Comparison of ENCODE assay signal across 19 cellular contexts in the genomic region with DNA sequence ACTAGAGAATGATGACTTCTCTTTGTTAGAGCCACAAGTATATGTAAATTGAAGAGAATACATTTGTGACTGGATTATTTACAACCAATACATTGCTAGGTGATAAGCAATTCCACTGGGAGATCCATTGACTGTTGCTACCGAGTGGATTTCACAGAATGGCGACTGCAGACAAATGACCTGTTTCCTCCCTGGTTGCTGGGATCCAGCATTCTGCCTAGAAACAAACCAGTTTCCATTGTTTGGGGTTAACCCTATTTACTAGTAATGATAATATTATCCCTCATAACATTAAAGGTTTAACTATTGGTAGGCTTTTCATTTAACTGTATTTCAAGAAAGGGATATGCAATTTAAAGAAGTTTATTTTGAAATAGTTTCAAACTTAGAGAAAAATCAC. TPM values are rescaled to one million over a fixed set of nuclear protein-coding genes. Genes with fewer than 3 reads are reported as not detected.
DNase-seq lines count a peak whose midpoint lies in the region; ATAC-seq, FAIRE-seq and TF ChIP-seq lines count a peak whose summit lies in the region.
"Had no signal": no experiment of that assay in that cellular context is flagged by ENCODE, and none has a peak within 500 bp of the region (broad histone marks: within the 10 kb centered on the region; RNA-seq: fewer than 3 reads in every experiment).

No MANE protein-coding gene starts in this region.

- TF ChIP-seq EP300 in HepG2 (IDR thresholded peaks at IDR 0.05; ENCODE audit: low read depth in 2 of 2, low read length in 2 of 2) (no peak), HepG2 (CRISPR knock-in tag; IDR thresholded peaks at IDR 0.05; ENCODE audit: borderline replicate concordance) (no peak)

- TF ChIP-seq CTCF in HepG2 (CRISPR knock-in tag; IDR thresholded peaks at IDR 0.05) (no peak), right lobe of liver (IDR thresholded peaks at IDR 0.05) (no peak), OCI-LY7 (conservative IDR thresholded peaks at IDR 0.05; ENCODE audit: low read length) (no peak), breast epithelium (IDR thresholded peaks at IDR 0.05) (no peak)

- DNase-seq in HepG2 (ENCODE audit: low spot score): no peak
- no peak for DNase-seq in right lobe of liver
- no peak for DNase-seq in OCI-LY7 (ENCODE audit: low spot score)
- DNase-seq in SIG-M5 treated with dmso at 0.1 percent for 504 hours (lab: John Stamatoyannopoulos, UW; ENCODE audit: unreplicated experiment): no peak
- DNase-seq in breast epithelium (ENCODE audit: low spot score in 2 of 2): no peak
- DNase-seq: DMS 273 treated with DMSO at 0.1 percent for 48 hours, EL, NCI-H1436, NCI-H2029 treated with DMSO at 0.1 percent for 48 hours, NCI-H226, NCI-H524 treated with DMSO at 0.1 percent for 48 hours, T-helper 17 cell had no signal

- ATAC-seq in HepG2: no peak
- no peak for ATAC-seq in right lobe of liver
- ATAC-seq in GM18498 (IDR thresholded peaks at IDR 0.05; ENCODE audit: unreplicated experiment): no peak
- ATAC-seq: Right ventricle myocardium inferior had no signal

- H3K79me2 ChIP-seq in HepG2 (ENCODE audit: insufficient read depth, low read length): no peaks in the 10 kb centered on the region
- no peaks in the 10 kb centered on the region for H3K79me2 ChIP-seq in OCI-LY7 (ENCODE audit: insufficient read depth, low read depth, low read length)

- H3K9me2 ChIP-seq in OCI-LY7 (ENCODE audit: insufficient read depth, low read length): no peaks in the 10 kb centered on the region

- no peak overlapping the region for H2AFZ ChIP-seq in HepG2 (ENCODE audit: low read length)
- peak overlapping the region; percentile 87 for H2AFZ ChIP-seq in OCI-LY7 (ENCODE audit: low read length)

- WGBS in HepG2 (ENCODE audit: low lambda C conversion rate): 52% methylated on average over 2 of the region's 2 CpGs
- 84% methylated on average over 2 of the region's 2 CpGs for WGBS in right lobe of liver (ENCODE audit: insufficient coverage, low coverage, low lambda C conversion rate, missing lambda C conversion rate)

- TF ChIP-seq POLR2A in HepG2 (IDR thresholded peaks at IDR 0.05; ENCODE audit: insufficient read depth in 1 of 2, low read depth in 2 of 2, low read length in 2 of 2) (no peak), right lobe of liver (IDR thresholded peaks at IDR 0.05) (no peak), breast epithelium (IDR thresholded peaks at IDR 0.05) (no peak)

- no peaks in the 10 kb centered on the region for H3K4me1 ChIP-seq in HepG2 (ENCODE audit: insufficient read depth, low read length)
- no peaks in the 10 kb centered on the region for H3K4me1 ChIP-seq in right lobe of liver
- H3K4me1 ChIP-seq in OCI-LY7 (ENCODE audit: insufficient read depth, low read length, poor library complexity, severe bottlenecking): peaks cover 42% of the 10 kb centered on the region
- no peaks in the 10 kb centered on the region for H3K4me1 ChIP-seq in breast epithelium
- H3K4me1 ChIP-seq: HAP-1 had no signal

- no TSS peak for BruUV-seq in HepG2 (replicated peaks; lab: Mats Ljungman, UMichigan)
- no TSS peak for BruUV-seq in OCI-LY7 (replicated peaks; lab: Mats Ljungman, UMichigan)

- H3K9ac ChIP-seq in HepG2 (ENCODE audit: insufficient read depth, low read depth, low read length): no peak overlapping the region

- H3K27ac ChIP-seq in HepG2 (ENCODE audit: extremely low read length, insufficient read depth, low read length) (no peak overlapping the region), right lobe of liver (no peak overlapping the region), OCI-LY7 (ENCODE audit: low read depth, low read length, poor library complexity, severe bottlenecking) (peak overlapping the region; percentile 45), breast epithelium (no peak overlapping the region)

- no peak for FAIRE-seq in HepG2 (lab: Jason Lieb, UNC)
- FAIRE-seq in islet of Langerhans (lab: Jason Lieb, UNC): peak; percentile 27

- H3K27me3 ChIP-seq in HepG2 (ENCODE audit: control insufficient read depth in 1 of 2, insufficient read depth in 2 of 2, low read length in 2 of 2) (no peaks in the 10 kb centered on the region), right lobe of liver (no peaks in the 10 kb centered on the region), breast epithelium (no peaks in the 10 kb centered on the region)

- CTCF ChIA-PET in HepG2 (lab: Yijun Ruan, JAX; ENCODE audit: low intra/inter-chr PET ratio, low total read pairs) (interaction anchor here (1.1 to 2.0 kb wide), 3 partner anchors 67 to 299 kb away, joined by 4 to 13 read pairs (median 8); a partner anchor contains a TSS), OCI-LY7 (lab: Charles Lee; ENCODE audit: unreplicated experiment) (interaction anchor here (1.0 kb wide), 1 partner anchor 116 kb away, joined by 3 read pairs; a partner anchor contains a TSS)

- POLR2A ChIA-PET in HepG2 (lab: Yijun Ruan, JAX): no interaction called here
- POLR2A ChIA-PET in OCI-LY7 (lab: Charles Lee): interaction anchor here (1.4 to 3.1 kb wide), 3 partner anchors 10 to 141 kb away, joined by 10 to 15 read pairs (median 12); a partner anchor contains a TSS

- no peak overlapping the region for H3K4me3 ChIP-seq in HepG2 (replicated peaks in 1 of 3; ENCODE audit: insufficient read depth in 1 of 3, low read depth in 2 of 3, low read length in 3 of 3)
- H3K4me3 ChIP-seq in right lobe of liver: no peak overlapping the region
- no peak overlapping the region for H3K4me3 ChIP-seq in OCI-LY7 (ENCODE audit: low read depth, low read length, poor library complexity, severe bottlenecking)
- no peak overlapping the region for H3K4me3 ChIP-seq in breast epithelium
- H3K4me3 ChIP-seq: HAP-1 had no signal

- H3K36me3 ChIP-seq in HepG2 (replicated peaks in 1 of 2; ENCODE audit: control insufficient read depth in 1 of 2, insufficient read depth in 2 of 2, low read length in 2 of 2) (no peaks in the 10 kb centered on the region), right lobe of liver (no peaks in the 10 kb centered on the region), OCI-LY7 (ENCODE audit: insufficient read depth, low read length) (no peaks in the 10 kb centered on the region), breast epithelium (no peaks in the 10 kb centered on the region)
- H3K36me3 ChIP-seq: HAP-1 had no signal

- no peak for TF ChIP-seq RAD21 in HepG2 (CRISPR knock-in tag; IDR thresholded peaks at IDR 0.05)

- H3K9me3 ChIP-seq in HepG2 (ENCODE audit: low read length) (no peaks in the 10 kb centered on the region), right lobe of liver (no peaks in the 10 kb centered on the region), OCI-LY7 (ENCODE audit: low read length) (no peaks in the 10 kb centered on the region), breast epithelium (no peaks in the 10 kb centered on the region)
- H3K9me3 ChIP-seq: HAP-1 had no signal

- intact Hi-C loops in HepG2 (cut with micrococcal nuclease; ENCODE audit: unreplicated experiment) (no loop called here), right lobe of liver (cut with DNase I) (loop anchor here in 1 of 2 donors (10.0 kb wide), 1 partner anchor 288 kb away; no protein-coding TSS in a partner anchor), OCI-LY7 (cut with micrococcal nuclease; ENCODE audit: unreplicated experiment) (loop anchor here (2.0 to 10.0 kb wide), 3 partner anchors 206 to 531 kb away; a partner anchor contains a TSS), breast epithelium (cut with DNase I; ENCODE audit: low total_unique reads) (no loop called here)

- in situ Hi-C loops in HepG2 (cut with HindIII; ENCODE audit: extremely low pct_ligation_motif_present, low pct_unique_long_range_greater_than_20kb): loop anchor here (5.0 to 25.0 kb wide), 3 partner anchors 116 to 576 kb away; a partner anchor contains a TSS

- no peak overlapping the region for H3K4me2 ChIP-seq in HepG2 (ENCODE audit: low read depth, low read length)
- peak overlapping the region; percentile 66 for H3K4me2 ChIP-seq in OCI-LY7 (ENCODE audit: low read length)

- no peaks in the 10 kb centered on the region for H4K20me1 ChIP-seq in HepG2 (ENCODE audit: insufficient read depth, low read length)
- no peaks in the 10 kb centered on the region for H4K20me1 ChIP-seq in OCI-LY7 (ENCODE audit: insufficient read depth, low read length)

TF ChIP-seq in HepG2, 621 proteins besides CTCF, POLR2A, EP300 and RAD21:
- TF ChIP-seq RFX5 (IDR thresholded peaks at IDR 0.05; ENCODE audit: low read depth, low read length): peak; percentile 84
- TF ChIP-seq SRSF4 (IDR thresholded peaks at IDR 0.05; ENCODE audit: low read depth, low read length, poor library complexity, severe bottlenecking): no peak
- TF ChIP-seq BCL6 (CRISPR knock-in tag; IDR thresholded peaks at IDR 0.05): no peak
- TF ChIP-seq ZFP90 (CRISPR knock-in tag; IDR thresholded peaks at IDR 0.05; ENCODE audit: borderline replicate concordance): no peak
- TF ChIP-seq ZNF225 (CRISPR knock-in tag; IDR thresholded peaks at IDR 0.05): no peak

RNA-seq across cellular contexts. Expression of a gene that starts 37.0 kb away (rescaled TPM):
- total RNA-seq in HepG2 (2016; rRNA removed; fragmentation: Illumina TruSeq; extraction: Trizol) (not detected in 2 replicates), right lobe of liver (not detected), OCI-LY7 (2022) (not detected in 2 replicates), breast epithelium (not detected)
- total RNA-seq in HepG2 (2016; cell fraction: cytosol; rRNA removed; fragmentation: Illumina TruSeq; extraction: Trizol; ENCODE audit: low read depth): not detected in 2 replicates
- total RNA-seq in HepG2 (2016; cell fraction: insoluble cytoplasmic fraction; rRNA removed; fragmentation: Illumina TruSeq; extraction: Trizol): not detected in 2 replicates
- not detected in 2 replicates for total RNA-seq in HepG2 (2016; cell fraction: membrane; rRNA removed; fragmentation: Illumina TruSeq; extraction: Trizol)
- total RNA-seq in HepG2 (2016; cell fraction: nucleus; rRNA removed; fragmentation: Illumina TruSeq; extraction: Trizol): not detected in 2 replicates
- polyA plus RNA-seq in HepG2 (2011; rRNA removed): not detected in 2 replicates
- polyA plus RNA-seq in HepG2 (2011; cell fraction: cytosol; rRNA removed): not detected in 2 replicates
- not detected in 2 replicates for polyA plus RNA-seq in HepG2 (2011; cell fraction: nucleus; rRNA removed)
- polyA plus RNA-seq in HepG2 (2012): not detected in 2 replicates
- not detected in 2 replicates for polyA plus RNA-seq in HepG2 (2016; cell fraction: cytosol; fragmentation: Illumina TruSeq; extraction: Trizol; ENCODE audit: low read depth)
- not detected in 2 replicates for polyA plus RNA-seq in HepG2 (2016; cell fraction: insoluble cytoplasmic fraction; fragmentation: Illumina TruSeq; extraction: Trizol; ENCODE audit: low read depth)
- polyA plus RNA-seq in HepG2 (2016; cell fraction: membrane; fragmentation: Illumina TruSeq; extraction: Trizol; ENCODE audit: low read depth): not detected in 2 replicates
- polyA plus RNA-seq in HepG2 (2016; cell fraction: nucleus; fragmentation: Illumina TruSeq; extraction: Trizol; ENCODE audit: insufficient read depth, low read depth): not detected in 2 replicates
- not detected in 2 replicates for polyA minus RNA-seq in HepG2 (2011; rRNA and poly(A)+ RNA removed; ENCODE audit: low replicate concordance)
- not detected in 2 replicates for polyA minus RNA-seq in HepG2 (2011; cell fraction: cytosol; rRNA and poly(A)+ RNA removed)
- polyA minus RNA-seq in HepG2 (2011; cell fraction: nucleus; rRNA and poly(A)+ RNA removed): not detected in 2 replicates
- not detected in 2 replicates for total RNA-seq in OCI-LY7 (2014; rRNA removed; shearing (Covaris generic))
- total RNA-seq: HT1080, Right ventricle myocardium inferior, T-helper 17 cell had no signal
- polyA plus RNA-seq: CD14-positive monocyte, IgD-negative memory B cell had no signal
